In genomic region chr1:52238474-52238873, GRCh38 we compare ENCODE assay signal across 17 cellular contexts.
DNase-seq lines count a peak whose midpoint lies in the region; ATAC-seq and TF ChIP-seq lines count a peak whose summit lies in the region.
"Had no signal": no experiment of that assay in that cellular context is flagged by ENCODE, and none has a peak within 500 bp of the region (broad histone marks: within the 10 kb centered on the region; RNA-seq: fewer than 3 reads in every experiment).

No MANE protein-coding gene starts in this region.

- ATAC-seq in HG02588 (IDR thresholded peaks at IDR 0.05; ENCODE audit: unreplicated experiment) (no peak), HG03135 (IDR thresholded peaks at IDR 0.05; ENCODE audit: unreplicated experiment) (no peak)

- DNase-seq in AG09309 (ENCODE audit: low read depth) (peak; percentile 4), HPDE6-E6E7 (ENCODE audit: extremely low spot score) (peak; percentile 12), astrocyte of the spinal cord (ENCODE audit: low read depth, low spot score) (peak; percentile 13), kidney glomerular epithelial cell (lab: John Stamatoyannopoulos, UW) (peak; percentile 23), SIG-M5 treated with dmso at 0.1 percent for 504 hours (lab: John Stamatoyannopoulos, UW; ENCODE audit: unreplicated experiment) (no peak), C1 segment of cervical spinal cord (lab: John Stamatoyannopoulos, UW) (no peak)
- DNase-seq: activated CD4-positive, alpha-beta T cell treated with anti-CD3 and anti-CD28 coated beads, Interleukin-2, amount 50 U/mL, for 1 hour; activated T-cell treated with anti-CD3 and anti-CD28 coated beads, Interleukin-2, amount 50 U/mL, for 48 hours; AML-193; DND-41; NCI-H187 treated with DMSO at 0.1 percent for 48 hours; NCI-H526; substantia nigra; T1000 had no signal

- no peak overlapping the region for H3K4me3 ChIP-seq in AG09309 (ENCODE audit: control insufficient read depth, low read depth, low read length)
- H3K4me3 ChIP-seq in astrocyte of the spinal cord (ENCODE audit: low read depth, low read length): no peak overlapping the region
- H3K4me3 ChIP-seq: coronary artery had no signal

- in situ Hi-C loops in astrocyte of the spinal cord (cut with HindIII; ENCODE audit: low sequenced_read_pairs): no loop called here

- no peak for TF ChIP-seq CTCF in AG09309 (IDR thresholded peaks at IDR 0.05; ENCODE audit: control insufficient read depth, insufficient read depth, low read depth, low read length, missing control alignments)
- TF ChIP-seq CTCF in astrocyte of the spinal cord (IDR thresholded peaks at IDR 0.05; ENCODE audit: low read depth, low read length): no peak

Comparison
In these comparisons a context has a peak if more than half of its experiments do, and no peak if none do; other contexts are left out.
1. DNase-seq: peak in AG09309 (single experiment), HPDE6-E6E7 (single experiment), astrocyte of the spinal cord (single experiment) and kidney glomerular epithelial cell (single experiment); none in SIG-M5 treated with dmso at 0.1 percent for 504 hours (single experiment) and C1 segment of cervical spinal cord (0 of 14).